In genomic region chr10:59830601-59831259, GRCh38 we compare ENCODE assay signal across 8 cellular contexts.
DNase-seq lines count a peak whose midpoint lies in the region; ATAC-seq and TF ChIP-seq lines count a peak whose summit lies in the region.

No MANE protein-coding gene starts in this region.

- no peak overlapping the region for H3K4me3 ChIP-seq in NB4 (ENCODE audit: low read depth, low read length)

- peaks cover 46% of the 10 kb centered on the region for H3K4me1 Mint-ChIP-seq in stimulated activated naive CD8-positive, alpha-beta T cell treated with anti-CD3 and anti-CD28 coated beads, Interleukin-15, amount 100 ng/mL, for 72 hours
- H3K4me1 Mint-ChIP-seq in activated CD4-positive, alpha-beta T cell treated with anti-CD3 and anti-CD28 coated beads, Interleukin-2, amount 10 ng/mL, durations not matched to agents 7 days and 5 days = peaks cover 26% of the 10 kb centered on the region
- H3K4me1 Mint-ChIP-seq in activated CD8-positive, alpha-beta memory T cell treated with anti-CD3 and anti-CD28 coated beads, Interleukin-2, amount 10 ng/mL, durations not matched to agents 7 days and 5 days = peaks cover 33% of the 10 kb centered on the region

- no peak for TF ChIP-seq POLR2A in NB4 (IDR thresholded peaks at IDR 0.05; ENCODE audit: extremely low read depth, insufficient read length)

- H3K27me3 Mint-ChIP-seq in stimulated activated naive CD8-positive, alpha-beta T cell treated with anti-CD3 and anti-CD28 coated beads, Interleukin-15, amount 100 ng/mL, for 72 hours = no peaks in the 10 kb centered on the region
- H3K27me3 Mint-ChIP-seq in activated CD4-positive, alpha-beta T cell treated with anti-CD3 and anti-CD28 coated beads, Interleukin-2, amount 10 ng/mL, durations not matched to agents 7 days and 5 days = no peaks in the 10 kb centered on the region
- H3K27me3 Mint-ChIP-seq in activated CD8-positive, alpha-beta memory T cell treated with anti-CD3 and anti-CD28 coated beads, Interleukin-2, amount 10 ng/mL, durations not matched to agents 7 days and 5 days = no peaks in the 10 kb centered on the region

- peak; percentile 87 for TF ChIP-seq CTCF in NB4 (IDR thresholded peaks at IDR 0.05; ENCODE audit: low read depth, low read length)

- peak; percentile 18 for DNase-seq in stimulated activated naive CD8-positive, alpha-beta T cell treated with anti-CD3 and anti-CD28 coated beads, Interleukin-15, Interleukin-2, amounts not matched to agents 100 U/mL and 50 U/mL, for 24 hours
- DNase-seq in stimulated activated naive CD8-positive, alpha-beta T cell treated with anti-CD3 and anti-CD28 coated beads, Interleukin-15, amount 100 ng/mL, for 72 hours = no peak
- DNase-seq in NB4 (ENCODE audit: low read depth) (peak; percentile 52), head of caudate nucleus (peak in 30 of 42 donors; percentile 25 to 81 (median 50)), pulmonary artery endothelial cell (ENCODE audit: low read depth, low spot score) (peak; percentile 27)
- peak; percentile 26 for DNase-seq in activated CD4-positive, alpha-beta T cell treated with anti-CD3 and anti-CD28 coated beads, Interleukin-2, amount 10 ng/mL, durations not matched to agents 7 days and 5 days
- no peak for DNase-seq in activated CD8-positive, alpha-beta memory T cell treated with anti-CD3 and anti-CD28 coated beads, Interleukin-2, amount 10 ng/mL, durations not matched to agents 7 days and 5 days

- POLR2A ChIA-PET in activated CD4-positive, alpha-beta T cell treated with anti-CD3 and anti-CD28 coated beads, Interleukin-2, amount 10 ng/mL, durations not matched to agents 7 days and 5 days (lab: Charles Lee) = no interaction called here

- ATAC-seq in stimulated activated naive CD8-positive, alpha-beta T cell treated with anti-CD3 and anti-CD28 coated beads, Interleukin-15, Interleukin-2, amounts not matched to agents 100 U/mL and 50 U/mL, for 24 hours = no peak
- no peak for ATAC-seq in stimulated activated naive CD8-positive, alpha-beta T cell treated with anti-CD3 and anti-CD28 coated beads, Interleukin-15, amount 100 ng/mL, for 72 hours
- no peak for ATAC-seq in HG02938 (IDR thresholded peaks at IDR 0.05; ENCODE audit: unreplicated experiment)
- no peak for ATAC-seq in activated CD8-positive, alpha-beta memory T cell treated with anti-CD3 and anti-CD28 coated beads, Interleukin-2, amount 10 ng/mL, durations not matched to agents 7 days and 5 days

- H3K36me3 Mint-ChIP-seq in activated CD4-positive, alpha-beta T cell treated with anti-CD3 and anti-CD28 coated beads, Interleukin-2, amount 10 ng/mL, durations not matched to agents 7 days and 5 days (ENCODE audit: low read depth) = peaks cover 33% of the 10 kb centered on the region
- H3K36me3 Mint-ChIP-seq in activated CD8-positive, alpha-beta memory T cell treated with anti-CD3 and anti-CD28 coated beads, Interleukin-2, amount 10 ng/mL, durations not matched to agents 7 days and 5 days = peaks cover 31% of the 10 kb centered on the region

- intact Hi-C loops in head of caudate nucleus (cut with DNase I) = no loop called here

- H3K27ac Mint-ChIP-seq in stimulated activated naive CD8-positive, alpha-beta T cell treated with anti-CD3 and anti-CD28 coated beads, Interleukin-15, amount 100 ng/mL, for 72 hours = no peak overlapping the region
- no peak overlapping the region for H3K27ac Mint-ChIP-seq in activated CD4-positive, alpha-beta T cell treated with anti-CD3 and anti-CD28 coated beads, Interleukin-2, amount 10 ng/mL, durations not matched to agents 7 days and 5 days
- H3K27ac Mint-ChIP-seq in activated CD8-positive, alpha-beta memory T cell treated with anti-CD3 and anti-CD28 coated beads, Interleukin-2, amount 10 ng/mL, durations not matched to agents 7 days and 5 days = no peak overlapping the region

- H3K9me3 Mint-ChIP-seq in stimulated activated naive CD8-positive, alpha-beta T cell treated with anti-CD3 and anti-CD28 coated beads, Interleukin-15, amount 100 ng/mL, for 72 hours = peaks cover 0 to 7% of the 10 kb centered on the region in 2 donors
- H3K9me3 Mint-ChIP-seq in activated CD4-positive, alpha-beta T cell treated with anti-CD3 and anti-CD28 coated beads, Interleukin-2, amount 10 ng/mL, durations not matched to agents 7 days and 5 days = no peaks in the 10 kb centered on the region
- H3K9me3 Mint-ChIP-seq in activated CD8-positive, alpha-beta memory T cell treated with anti-CD3 and anti-CD28 coated beads, Interleukin-2, amount 10 ng/mL, durations not matched to agents 7 days and 5 days (ENCODE audit: low read depth) = no peaks in the 10 kb centered on the region

- CTCF ChIA-PET in activated CD4-positive, alpha-beta T cell treated with anti-CD3 and anti-CD28 coated beads, Interleukin-2, amount 10 ng/mL, durations not matched to agents 7 days and 5 days (lab: Charles Lee) = interaction anchor here (0.9 to 1.4 kb wide), 5 partner anchors 9 to 75 kb away, joined by 3 to 6 read pairs (median 4); partner anchors contain the start of gene CCDC6
- CTCF ChIA-PET in activated CD8-positive, alpha-beta memory T cell treated with anti-CD3 and anti-CD28 coated beads, Interleukin-2, amount 10 ng/mL, durations not matched to agents 7 days and 5 days (lab: Charles Lee) = interaction anchor here (0.8 to 2.0 kb wide), 10 partner anchors 11 to 206 kb away, joined by 3 to 9 read pairs (median 4); partner anchors contain the start of gene CCDC6

- H3K4me3 Mint-ChIP-seq in stimulated activated naive CD8-positive, alpha-beta T cell treated with anti-CD3 and anti-CD28 coated beads, Interleukin-15, amount 100 ng/mL, for 72 hours = no peak overlapping the region
- H3K4me3 Mint-ChIP-seq in activated CD4-positive, alpha-beta T cell treated with anti-CD3 and anti-CD28 coated beads, Interleukin-2, amount 10 ng/mL, durations not matched to agents 7 days and 5 days = no peak overlapping the region
- H3K4me3 Mint-ChIP-seq in activated CD8-positive, alpha-beta memory T cell treated with anti-CD3 and anti-CD28 coated beads, Interleukin-2, amount 10 ng/mL, durations not matched to agents 7 days and 5 days = no peak overlapping the region

Comparison
In these comparisons a context has a peak if more than half of its experiments do, and no peak if none do; other contexts are left out.
1. DNase-seq: peak in stimulated activated naive CD8-positive, alpha-beta T cell treated with anti-CD3 and anti-CD28 coated beads, Interleukin-15, Interleukin-2, amounts not matched to agents 100 U/mL and 50 U/mL, for 24 hours (single experiment), NB4 (single experiment), activated CD4-positive, alpha-beta T cell treated with anti-CD3 and anti-CD28 coated beads, Interleukin-2, amount 10 ng/mL, durations not matched to agents 7 days and 5 days (single experiment), head of caudate nucleus (30 of 42) and pulmonary artery endothelial cell (single experiment); none in stimulated activated naive CD8-positive, alpha-beta T cell treated with anti-CD3 and anti-CD28 coated beads, Interleukin-15, amount 100 ng/mL, for 72 hours (0 of 2) and activated CD8-positive, alpha-beta memory T cell treated with anti-CD3 and anti-CD28 coated beads, Interleukin-2, amount 10 ng/mL, durations not matched to agents 7 days and 5 days (single experiment).